Comparison of ENCODE assay signal across 18 cellular contexts in genomic region chr18:74515620-74516231, GRCh38. TPM values are rescaled to one million over a fixed set of nuclear protein-coding genes. Genes with fewer than 3 reads are reported as not detected.
DNase-seq lines count a peak whose midpoint lies in the region; ATAC-seq and TF ChIP-seq lines count a peak whose summit lies in the region.
"Had no signal": no experiment of that assay in that cellular context is flagged by ENCODE, and none has a peak within 500 bp of the region (broad histone marks: within the 10 kb centered on the region; RNA-seq: fewer than 3 reads in every experiment).

No MANE protein-coding gene starts in this region.

- no peaks in the 10 kb centered on the region for H3K79me2 ChIP-seq in PC-3 (ENCODE audit: low read length)

- no peak overlapping the region for H3K9ac ChIP-seq in PC-3 (ENCODE audit: low read length)

- H4K20me1 ChIP-seq in PC-3 (ENCODE audit: low read length): no peaks in the 10 kb centered on the region

- no peaks in the 10 kb centered on the region for H3K27me3 Mint-ChIP-seq in activated CD8-positive, alpha-beta memory T cell treated with anti-CD3 and anti-CD28 coated beads, Interleukin-2, amount 10 ng/mL, durations not matched to agents 7 days and 5 days
- H3K27me3 Mint-ChIP-seq: CD4-positive, alpha-beta memory T cell had no signal

- H3K9me3 Mint-ChIP-seq in activated CD8-positive, alpha-beta memory T cell treated with anti-CD3 and anti-CD28 coated beads, Interleukin-2, amount 10 ng/mL, durations not matched to agents 7 days and 5 days (ENCODE audit: low read depth): no peaks in the 10 kb centered on the region
- no peaks in the 10 kb centered on the region for H3K9me3 Mint-ChIP-seq in stimulated activated effector memory CD8-positive, alpha-beta T cell treated with anti-CD3 and anti-CD28 coated beads, Interleukin-12 subunit alpha, Interleukin-12 subunit beta, amount 100 ng/mL, for 72 hours
- H3K9me3 Mint-ChIP-seq: CD4-positive, alpha-beta memory T cell had no signal

- CTCF ChIA-PET in activated CD8-positive, alpha-beta memory T cell treated with anti-CD3 and anti-CD28 coated beads, Interleukin-2, amount 10 ng/mL, durations not matched to agents 7 days and 5 days (lab: Charles Lee): no interaction called here
- CTCF ChIA-PET in PC-3 (lab: Charles Lee): no interaction called here

- H3K36me3 ChIP-seq in right lobe of liver: peaks cover 3 to 70% (median 21%) of the 10 kb centered on the region in 4 donors
- peaks cover 3% of the 10 kb centered on the region; the same call in 1 of the 2 replicates for H3K36me3 ChIP-seq in PC-3 (ENCODE audit: low read depth, low read length)

- no peaks in the 10 kb centered on the region for H3K9me2 ChIP-seq in PC-3 (replicated peaks; ENCODE audit: low read length)

- no peak overlapping the region for H2AFZ ChIP-seq in PC-3 (ENCODE audit: low read length)
- H2AFZ ChIP-seq: PC-9 had no signal

- H3K36me3 Mint-ChIP-seq in activated CD8-positive, alpha-beta memory T cell treated with anti-CD3 and anti-CD28 coated beads, Interleukin-2, amount 10 ng/mL, durations not matched to agents 7 days and 5 days: peaks cover 40% of the 10 kb centered on the region
- H3K36me3 Mint-ChIP-seq in stimulated activated effector memory CD8-positive, alpha-beta T cell treated with anti-CD3 and anti-CD28 coated beads, Interleukin-12 subunit alpha, Interleukin-12 subunit beta, amount 100 ng/mL, for 72 hours: peaks cover 71% of the 10 kb centered on the region

- ATAC-seq in activated CD8-positive, alpha-beta memory T cell treated with anti-CD3 and anti-CD28 coated beads, Interleukin-2, amount 10 ng/mL, durations not matched to agents 7 days and 5 days: no peak
- peak; percentile 15 to 46 (median 34) for ATAC-seq in right lobe of liver
- no peak for ATAC-seq in stimulated activated effector memory CD8-positive, alpha-beta T cell treated with anti-CD3 and anti-CD28 coated beads, Interleukin-12 subunit alpha, Interleukin-12 subunit beta, amount 100 ng/mL, for 72 hours
- ATAC-seq in GM21423 (IDR thresholded peaks at IDR 0.05; ENCODE audit: unreplicated experiment): no peak
- ATAC-seq in PC-3: no peak

- no peak for TF ChIP-seq POLR2A in right lobe of liver (IDR thresholded peaks at IDR 0.05)

- peak; percentile 45 for DNase-seq in activated CD8-positive, alpha-beta memory T cell treated with anti-CD3 and anti-CD28 coated beads for 24 hours
- DNase-seq in activated CD8-positive, alpha-beta memory T cell treated with anti-CD3 and anti-CD28 coated beads, Interleukin-2, amount 10 ng/mL, durations not matched to agents 7 days and 5 days: no peak
- DNase-seq in right lobe of liver (peak in 2 of 3 donors; percentile 57 to 62), PC-3 (no peak)
- DNase-seq in stimulated activated effector memory CD8-positive, alpha-beta T cell treated with anti-CD3 and anti-CD28 coated beads, Interleukin-12 subunit alpha, Interleukin-12 subunit beta, amount 100 ng/mL, for 72 hours (ENCODE audit: low spot score in 2 of 2): no peak
- no peak for DNase-seq in stimulated activated CD4-positive, alpha-beta T cell treated with anti-CD3 and anti-CD28 coated beads, Interleukin-15, amount 100 ng/mL, for 24 hours
- DNase-seq: 8988T; CD4-positive, alpha-beta memory T cell; DND-41; GOT3; KG1; NCI-H1436 treated with DMSO at 0.1 percent for 48 hours; NCI-H2029 treated with DMSO at 0.1 percent for 48 hours; NCI-H510A; NCI-H774; PC-9 had no signal

- no peak overlapping the region for H3K27ac Mint-ChIP-seq in activated CD8-positive, alpha-beta memory T cell treated with anti-CD3 and anti-CD28 coated beads, Interleukin-2, amount 10 ng/mL, durations not matched to agents 7 days and 5 days
- H3K27ac Mint-ChIP-seq in stimulated activated effector memory CD8-positive, alpha-beta T cell treated with anti-CD3 and anti-CD28 coated beads, Interleukin-12 subunit alpha, Interleukin-12 subunit beta, amount 100 ng/mL, for 72 hours: peak overlapping the region; percentile 52

- no peaks in the 10 kb centered on the region for H3F3A ChIP-seq in PC-3 (ENCODE audit: low read length, unreplicated experiment)

- no peak overlapping the region for H3K4me3 ChIP-seq in right lobe of liver
- H3K4me3 ChIP-seq in PC-3 (ENCODE audit: low read length): no peak overlapping the region
- H3K4me3 ChIP-seq: PC-9 had no signal

- no peaks in the 10 kb centered on the region for H3K4me1 Mint-ChIP-seq in activated CD8-positive, alpha-beta memory T cell treated with anti-CD3 and anti-CD28 coated beads, Interleukin-2, amount 10 ng/mL, durations not matched to agents 7 days and 5 days
- H3K4me1 Mint-ChIP-seq in stimulated activated effector memory CD8-positive, alpha-beta T cell treated with anti-CD3 and anti-CD28 coated beads, Interleukin-12 subunit alpha, Interleukin-12 subunit beta, amount 100 ng/mL, for 72 hours: peaks cover 20% of the 10 kb centered on the region
- H3K4me1 Mint-ChIP-seq: CD4-positive, alpha-beta memory T cell had no signal

- H3K27me3 ChIP-seq in right lobe of liver (no peaks in the 10 kb centered on the region), PC-3 (ENCODE audit: low read length) (no peaks in the 10 kb centered on the region)

- no peak overlapping the region for H3K4me2 ChIP-seq in PC-3 (ENCODE audit: low read length)
- H3K4me2 ChIP-seq: PC-9 had no signal

- no peak overlapping the region for H3K4me3 Mint-ChIP-seq in activated CD8-positive, alpha-beta memory T cell treated with anti-CD3 and anti-CD28 coated beads, Interleukin-2, amount 10 ng/mL, durations not matched to agents 7 days and 5 days
- no peak overlapping the region for H3K4me3 Mint-ChIP-seq in stimulated activated effector memory CD8-positive, alpha-beta T cell treated with anti-CD3 and anti-CD28 coated beads, Interleukin-12 subunit alpha, Interleukin-12 subunit beta, amount 100 ng/mL, for 72 hours
- H3K4me3 Mint-ChIP-seq: CD4-positive, alpha-beta memory T cell had no signal

- no TSS peak for BruUV-seq in PC-3 (replicated peaks; lab: Mats Ljungman, UMichigan)

- H3K4me1 ChIP-seq in right lobe of liver (peaks cover 0 to 46% (median 18%) of the 10 kb centered on the region in 4 donors), PC-3 (ENCODE audit: insufficient read depth, low read length) (no peaks in the 10 kb centered on the region)

- POLR2A ChIA-PET in PC-3 (lab: Charles Lee; ENCODE audit: unreplicated experiment): no interaction called here

- H3K27ac ChIP-seq in cingulate gyrus (ENCODE audit: low read depth, low read length): peak overlapping the region; percentile 35
- H3K27ac ChIP-seq in right lobe of liver: peak overlapping the region in 2 of 3 donors; percentile 50 to 68
- H3K27ac ChIP-seq in PC-3 (ENCODE audit: low read length): no peak overlapping the region
- H3K27ac ChIP-seq: PC-9 had no signal

- 100% methylated on average over 2 of the region's 13 CpGs for WGBS in right lobe of liver (ENCODE audit: insufficient coverage, low coverage, low lambda C conversion rate, missing lambda C conversion rate)

- intact Hi-C loops in right lobe of liver (cut with DNase I): no loop called here
- intact Hi-C loops in PC-3 (cut with micrococcal nuclease): no loop called here

- TF ChIP-seq CTCF in right lobe of liver (IDR thresholded peaks at IDR 0.05) (no peak), PC-3 (conservative IDR thresholded peaks at IDR 0.05; ENCODE audit: low read depth, low read length) (no peak)

- H3K9me3 ChIP-seq in right lobe of liver (no peaks in the 10 kb centered on the region), PC-3 (ENCODE audit: low read length) (no peaks in the 10 kb centered on the region)

RNA-seq across cellular contexts. Expression of gene CNDP1, which starts 18.6 kb away (rescaled TPM):
- total RNA-seq in activated CD8-positive, alpha-beta memory T cell treated with anti-CD3 and anti-CD28 coated beads, Interleukin-2, amount 10 ng/mL, durations not matched to agents 7 days and 5 days: under 1 TPM in 1 of 2 experiments, not detected in 1; 0.28 TPM
- total RNA-seq in right lobe of liver (10 to 100 TPM; 10.4 to 61.4 (median 28.4) TPM), PC-3 (2014; rRNA removed) (not detected in 2 replicates)
- total RNA-seq: CD4-positive, alpha-beta memory T cell; PC-9 had no signal

RNA-seq across cellular contexts. Expression of gene CNDP2, which starts 19.6 kb away (rescaled TPM):
- total RNA-seq in activated CD8-positive, alpha-beta memory T cell treated with anti-CD3 and anti-CD28 coated beads, Interleukin-2, amount 10 ng/mL, durations not matched to agents 7 days and 5 days: 100 to 1,000 TPM; 141 to 176 TPM
- total RNA-seq in right lobe of liver (100 to 1,000 TPM; 178 to 367 (median 230) TPM), PC-3 (2014; rRNA removed) (50.0 and 57.6 TPM in 2 replicates)

RNA-seq across cellular contexts. Expression of gene DIPK1C, which starts 58.6 kb away (rescaled TPM):
- not detected for total RNA-seq in activated CD8-positive, alpha-beta memory T cell treated with anti-CD3 and anti-CD28 coated beads, Interleukin-2, amount 10 ng/mL, durations not matched to agents 7 days and 5 days
- under 1 TPM in 3 of 6 experiments, not detected in 3; 0.06 to 0.37 (median 0.20) TPM for total RNA-seq in right lobe of liver
- total RNA-seq in PC-3 (2014; rRNA removed): not detected in 2 replicates
- total RNA-seq: CD4-positive, alpha-beta memory T cell; PC-9 had no signal

Comparison
In these comparisons a context has a peak if more than half of its experiments do, and no peak if none do; other contexts are left out.
1. DNase-seq: peak in activated CD8-positive, alpha-beta memory T cell treated with anti-CD3 and anti-CD28 coated beads for 24 hours (single experiment) and right lobe of liver (2 of 3); none in activated CD8-positive, alpha-beta memory T cell treated with anti-CD3 and anti-CD28 coated beads, Interleukin-2, amount 10 ng/mL, durations not matched to agents 7 days and 5 days (single experiment), stimulated activated effector memory CD8-positive, alpha-beta T cell treated with anti-CD3 and anti-CD28 coated beads, Interleukin-12 subunit alpha, Interleukin-12 subunit beta, amount 100 ng/mL, for 72 hours (0 of 2), PC-3 (single experiment) and stimulated activated CD4-positive, alpha-beta T cell treated with anti-CD3 and anti-CD28 coated beads, Interleukin-15, amount 100 ng/mL, for 24 hours (single experiment).
2. ATAC-seq: peak in right lobe of liver (4 of 4); none in activated CD8-positive, alpha-beta memory T cell treated with anti-CD3 and anti-CD28 coated beads, Interleukin-2, amount 10 ng/mL, durations not matched to agents 7 days and 5 days (single experiment), stimulated activated effector memory CD8-positive, alpha-beta T cell treated with anti-CD3 and anti-CD28 coated beads, Interleukin-12 subunit alpha, Interleukin-12 subunit beta, amount 100 ng/mL, for 72 hours (single experiment), GM21423 (single experiment) and PC-3 (single experiment).
3. RNA of gene CNDP1, which starts 18.6 kb away (total RNA-seq): 10.4 to 61.4 TPM in right lobe of liver; 0.28 TPM in activated CD8-positive, alpha-beta memory T cell treated with anti-CD3 and anti-CD28 coated beads, Interleukin-2, amount 10 ng/mL, durations not matched to agents 7 days and 5 days and not detected in PC-3; every median in the first group is over 4 times any median in the second.